ENCODE assay signal across 8 cellular contexts in the genomic region with DNA sequence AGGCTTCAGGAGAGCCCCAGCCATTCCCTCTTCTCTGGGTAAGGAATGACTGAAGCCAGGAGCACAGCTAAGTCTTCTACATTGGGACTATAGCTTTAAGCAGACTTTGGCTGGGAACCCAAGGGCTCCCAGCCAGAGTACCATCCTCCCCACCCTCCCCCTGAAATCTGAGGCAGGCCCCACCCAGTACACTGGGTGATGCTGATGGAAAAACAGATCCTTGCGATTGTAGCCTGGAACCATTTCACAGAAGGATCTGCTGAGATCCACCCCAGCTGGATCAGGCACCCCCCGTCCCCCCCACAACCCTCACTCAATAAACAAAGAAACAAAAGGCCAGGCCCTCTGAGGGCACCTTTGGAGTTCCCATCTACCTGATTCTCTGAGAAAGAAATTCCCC. TPM values are rescaled to one million over a fixed set of nuclear protein-coding genes. Genes with fewer than 3 reads are reported as not detected.
DNase-seq lines count a peak whose midpoint lies in the region; ATAC-seq and TF ChIP-seq lines count a peak whose summit lies in the region.

No MANE protein-coding gene starts in this region.

- ATAC-seq in lung (ENCODE audit: insufficient read depth, low FRiP score), result no peak

- H3K27ac ChIP-seq in lung (ENCODE audit: low read depth in 1 of 2, low read length in 1 of 2) (peak overlapping the region; percentile 91 to 100), urinary bladder (ENCODE audit: low read depth) (peak overlapping the region; percentile 91)

- TF ChIP-seq CTCF in lung (IDR thresholded peaks at IDR 0.05; ENCODE audit: control extremely low read depth, extremely low read depth), result no peak

- no peaks in the 10 kb centered on the region for H3K27me3 ChIP-seq in lung (ENCODE audit: control insufficient read depth, insufficient read depth)

- peak overlapping the region; percentile 17 for H3K4me3 ChIP-seq in lung
- peak overlapping the region; percentile 56 for H3K4me3 ChIP-seq in urinary bladder (ENCODE audit: low read depth, low read length)

- DNase-seq in DMS 273 (lab: John Stamatoyannopoulos, UW; ENCODE audit: unreplicated experiment) (peak; percentile 72), DMS 273 treated with DMSO at 0.1 percent for 48 hours (lab: John Stamatoyannopoulos, UW) (no peak), cerebellum (ENCODE audit: low spot score) (peak; percentile 93), lung (ENCODE audit: low spot score) (peak; percentile 49), germinal center (ENCODE audit: low spot score) (no peak), T-helper 2 cell (no peak), NCI-H345 treated with DMSO at 0.1 percent for 48 hours (lab: John Stamatoyannopoulos, UW; ENCODE audit: unreplicated experiment) (no peak)

- 35 to 71% methylated on average over 2 of the region's 2 CpGs for WGBS in lung, 2 donors
- 3% methylated on average over 2 of the region's 2 CpGs for WGBS in urinary bladder

- H3K4me1 ChIP-seq in lung (ENCODE audit: control insufficient read depth in 2 of 2, insufficient read depth in 2 of 2, low read length in 2 of 2) (peaks cover 7 to 37% of the 10 kb centered on the region in 2 donors), urinary bladder (ENCODE audit: insufficient read depth) (no peaks in the 10 kb centered on the region)

- H3K9me3 ChIP-seq in lung (ENCODE audit: control insufficient read depth in 2 of 2, insufficient read depth in 1 of 2, low read length in 1 of 2), result no peaks in the 10 kb centered on the region

- H3K36me3 ChIP-seq in lung (ENCODE audit: control insufficient read depth in 2 of 2, insufficient read depth in 2 of 2, low read length in 2 of 2), result peaks cover 9 to 11% of the 10 kb centered on the region in 2 donors
- peaks cover 7% of the 10 kb centered on the region for H3K36me3 ChIP-seq in urinary bladder (ENCODE audit: insufficient read depth)

RNA-seq across cellular contexts. Expression of a gene that starts 39.8 kb away (rescaled TPM):
- total RNA-seq in cerebellum, result 5.9 TPM
- 10 to 100 TPM in 1 of 2 donors, 1 to 10 TPM in 1; 8.6 to 24.8 TPM for total RNA-seq in lung
- polyA plus RNA-seq in lung, result 10 to 100 TPM; 15.4 to 38.6 TPM
- 6.0 TPM for total RNA-seq in urinary bladder
- 14.2 TPM for polyA plus RNA-seq in urinary bladder

RNA-seq across cellular contexts. Expression of a gene that starts 41.9 kb away (rescaled TPM):
- total RNA-seq in cerebellum, result 170 TPM
- total RNA-seq in lung, result 100 to 1,000 TPM; 161 to 277 TPM
- 100 to 1,000 TPM in 1 of 2 donors, 10 to 100 TPM in 1; 79.9 to 166 TPM for polyA plus RNA-seq in lung
- 193 TPM for total RNA-seq in urinary bladder
- 219 TPM for polyA plus RNA-seq in urinary bladder

RNA-seq across cellular contexts. Expression of a gene that starts 42.2 kb away (rescaled TPM):
- total RNA-seq in cerebellum (12.5 TPM), lung (10 to 100 TPM; 28.7 to 29.6 TPM), urinary bladder (5.0 TPM)
- polyA plus RNA-seq in lung (10 to 100 TPM; 10.4 to 10.9 TPM), urinary bladder (8.3 TPM)

Comparison
In these comparisons a context has a peak if more than half of its experiments do, and no peak if none do; other contexts are left out.
1. DNase-seq: peak in DMS 273 (single experiment), cerebellum (single experiment) and lung (single experiment); none in DMS 273 treated with DMSO at 0.1 percent for 48 hours (single experiment), germinal center (single experiment), T-helper 2 cell (0 of 5) and NCI-H345 treated with DMSO at 0.1 percent for 48 hours (single experiment).